8 cellular contexts compared by ENCODE assay signal in the genomic region with DNA sequence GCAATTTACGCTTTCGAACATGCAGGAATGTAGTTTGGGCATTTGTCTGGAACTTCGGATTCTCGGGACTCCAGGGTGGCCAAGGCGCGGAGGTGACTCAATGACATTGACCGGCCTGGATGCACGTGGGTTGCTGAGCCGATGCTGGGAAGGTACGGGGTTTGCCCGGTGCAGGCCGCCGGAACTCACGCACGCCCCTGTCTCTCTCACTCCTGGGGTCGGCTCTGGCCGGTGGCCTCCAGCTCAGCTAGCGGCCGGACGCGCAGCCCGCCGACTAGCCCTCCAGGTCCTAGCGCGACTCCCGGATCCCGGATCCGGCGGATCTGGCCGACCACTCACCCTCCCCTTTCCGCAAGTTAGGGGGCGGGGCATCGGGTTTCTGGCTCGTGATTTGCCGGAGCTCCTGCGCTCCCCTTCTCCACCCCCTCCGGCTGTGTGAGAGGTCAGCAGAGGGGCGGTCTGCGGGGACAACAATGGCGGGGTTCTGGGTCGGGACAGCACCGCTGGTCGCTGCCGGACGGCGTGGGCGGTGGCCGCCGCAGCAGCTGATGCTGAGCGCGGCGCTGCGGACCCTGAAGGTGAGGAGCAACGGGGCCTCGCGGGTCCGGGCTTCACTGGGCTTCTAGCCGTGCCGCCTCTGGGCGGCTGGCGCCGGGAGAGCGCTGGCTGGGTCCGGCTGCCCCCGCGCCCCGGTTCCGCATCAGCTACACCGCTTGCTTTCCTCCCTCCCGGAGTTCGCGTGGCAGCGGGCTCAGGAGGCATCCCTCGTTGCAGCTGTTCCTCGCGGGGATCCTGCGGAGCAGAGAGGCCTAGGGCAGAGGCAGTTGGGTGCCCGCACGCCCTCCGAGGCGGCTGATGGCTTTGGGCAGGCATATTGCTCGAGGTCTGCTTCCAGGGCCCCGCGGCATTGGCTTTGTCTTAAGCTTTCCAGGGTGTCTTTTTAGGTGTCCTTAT. TPM values are rescaled to one million over a fixed set of nuclear protein-coding genes. Genes with fewer than 3 reads are reported as not detected.
A peak's percentile ranks its signal among the peaks of the same experiment; 100 is the strongest.
DNase-seq lines count a peak whose midpoint lies in the region; ATAC-seq and TF ChIP-seq lines count a peak whose summit lies in the region.

A gene with protein sequence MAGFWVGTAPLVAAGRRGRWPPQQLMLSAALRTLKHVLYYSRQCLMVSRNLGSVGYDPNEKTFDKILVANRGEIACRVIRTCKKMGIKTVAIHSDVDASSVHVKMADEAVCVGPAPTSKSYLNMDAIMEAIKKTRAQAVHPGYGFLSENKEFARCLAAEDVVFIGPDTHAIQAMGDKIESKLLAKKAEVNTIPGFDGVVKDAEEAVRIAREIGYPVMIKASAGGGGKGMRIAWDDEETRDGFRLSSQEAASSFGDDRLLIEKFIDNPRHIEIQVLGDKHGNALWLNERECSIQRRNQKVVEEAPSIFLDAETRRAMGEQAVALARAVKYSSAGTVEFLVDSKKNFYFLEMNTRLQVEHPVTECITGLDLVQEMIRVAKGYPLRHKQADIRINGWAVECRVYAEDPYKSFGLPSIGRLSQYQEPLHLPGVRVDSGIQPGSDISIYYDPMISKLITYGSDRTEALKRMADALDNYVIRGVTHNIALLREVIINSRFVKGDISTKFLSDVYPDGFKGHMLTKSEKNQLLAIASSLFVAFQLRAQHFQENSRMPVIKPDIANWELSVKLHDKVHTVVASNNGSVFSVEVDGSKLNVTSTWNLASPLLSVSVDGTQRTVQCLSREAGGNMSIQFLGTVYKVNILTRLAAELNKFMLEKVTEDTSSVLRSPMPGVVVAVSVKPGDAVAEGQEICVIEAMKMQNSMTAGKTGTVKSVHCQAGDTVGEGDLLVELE (plus strand): TSS at position 446 of the 954 bp plus-strand sequence. CDS start 28 bp downstream, at position 474.

- H3K9me3 Mint-ChIP-seq in activated CD8-positive, alpha-beta T cell treated with anti-CD3 and anti-CD28 coated beads for 36 hours = no peaks in the 10 kb centered on the region

- peaks cover 7% of the 10 kb centered on the region for H3K4me1 ChIP-seq in ectodermal cell (ENCODE audit: control insufficient read depth, insufficient read depth, low read length)

- no peak for TF ChIP-seq CTCF in activated CD8-positive, alpha-beta T cell treated with anti-CD3 and anti-CD28 coated beads for 36 hours (IDR thresholded peaks at IDR 0.05)
- TF ChIP-seq CTCF in lower leg skin (IDR thresholded peaks at IDR 0.05) = no peak

- 0 to 1% methylated on average over 84 of the region's 84 CpGs for WGBS in ectodermal cell, 2 experiments
- 1% methylated on average over 51 to 84 of the region's 84 CpGs for WGBS in lower leg skin, 2 donors

- peak within 1 kb of the TSS; percentile 70 for H3K4me3 ChIP-seq in ectodermal cell (ENCODE audit: insufficient read depth, low read depth, low read length)
- H3K4me3 ChIP-seq in lower leg skin (ENCODE audit: low read depth, poor library complexity, severe bottlenecking) = peak within 1 kb of the TSS; percentile 81

- no peaks in the 10 kb centered on the region for H3K9me3 ChIP-seq in ectodermal cell (ENCODE audit: control insufficient read depth, low read length)

- TF ChIP-seq POLR2A in lower leg skin (IDR thresholded peaks at IDR 0.05) = no peak

- CTCF ChIA-PET in activated CD8-positive, alpha-beta T cell treated with anti-CD3 and anti-CD28 coated beads for 36 hours (lab: Charles Lee) = interaction anchor here (1.7 to 3.5 kb wide), 3 partner anchors 137 to 433 kb away, joined by 5 to 15 read pairs (median 5); no protein-coding TSS in a partner anchor

- peak within 1 kb of the TSS; percentile 86 for H3K4me3 Mint-ChIP-seq in activated CD8-positive, alpha-beta T cell treated with anti-CD3 and anti-CD28 coated beads for 36 hours

- no peaks in the 10 kb centered on the region for H3K36me3 ChIP-seq in ectodermal cell (ENCODE audit: control insufficient read depth, insufficient read depth, low read length)

- intact Hi-C loops in activated CD8-positive, alpha-beta T cell treated with anti-CD3 and anti-CD28 coated beads for 36 hours (cut with micrococcal nuclease) = no loop called here
- intact Hi-C loops in lower leg skin (cut with DNase I; ENCODE audit: low total_unique reads) = no loop called here

- H3K27ac Mint-ChIP-seq in activated CD8-positive, alpha-beta T cell treated with anti-CD3 and anti-CD28 coated beads for 36 hours = peak within 1 kb of the TSS; percentile 86

- peak; percentile 69 to 96 (median 92) for DNase-seq in C1 segment of cervical spinal cord (lab: John Stamatoyannopoulos, UW)
- DNase-seq in NCI-H82 (lab: John Stamatoyannopoulos, UW) = peak; percentile 98
- peak; percentile 88 for DNase-seq in activated CD8-positive, alpha-beta T cell treated with anti-CD3 and anti-CD28 coated beads for 36 hours
- DNase-seq in lower leg skin (ENCODE audit: low spot score in 2 of 2) = peak; percentile 92 to 98
- DNase-seq in stimulated activated CD4-positive, alpha-beta T cell treated with anti-CD3 and anti-CD28 coated beads, Interleukin-4, amount 100 ng/mL, for 4 hours = peak; percentile 71 to 79

- ATAC-seq in GM19324 (IDR thresholded peaks at IDR 0.05; ENCODE audit: low FRiP score, unreplicated experiment) = peak; percentile 99
- peak; percentile 98 for ATAC-seq in HG03460 (IDR thresholded peaks at IDR 0.05; ENCODE audit: unreplicated experiment)
- peak; percentile 91 for ATAC-seq in activated CD8-positive, alpha-beta T cell treated with anti-CD3 and anti-CD28 coated beads for 36 hours

- H3K4me1 Mint-ChIP-seq in activated CD8-positive, alpha-beta T cell treated with anti-CD3 and anti-CD28 coated beads for 36 hours (ENCODE audit: low read depth) = peaks cover 17% of the 10 kb centered on the region

- H3K27me3 ChIP-seq in ectodermal cell (ENCODE audit: control insufficient read depth, insufficient read depth, low read length, poor library complexity, severe bottlenecking) = no peaks in the 10 kb centered on the region

- H3K36me3 Mint-ChIP-seq in activated CD8-positive, alpha-beta T cell treated with anti-CD3 and anti-CD28 coated beads for 36 hours (ENCODE audit: low read depth) = peaks cover 2% of the 10 kb centered on the region

- H3K27ac ChIP-seq in ectodermal cell (ENCODE audit: insufficient read depth, low read depth, low read length, poor library complexity, severe bottlenecking) = peak within 1 kb of the TSS; percentile 61

- H3K27me3 Mint-ChIP-seq in activated CD8-positive, alpha-beta T cell treated with anti-CD3 and anti-CD28 coated beads for 36 hours = no peaks in the 10 kb centered on the region

- POLR2A ChIA-PET in activated CD8-positive, alpha-beta T cell treated with anti-CD3 and anti-CD28 coated beads for 36 hours (lab: Charles Lee) = no interaction called here

RNA-seq across cellular contexts. Expression of the gene that starts here (rescaled TPM):
- total RNA-seq in activated CD8-positive, alpha-beta T cell treated with anti-CD3 and anti-CD28 coated beads for 36 hours = 1 to 10 TPM; 8.4 to 9.2 TPM
- polyA plus RNA-seq in ectodermal cell (2013, experiment 1 of 4) = 36.3 TPM
- 42.0 TPM for polyA plus RNA-seq in ectodermal cell (2013, experiment 2 of 4)
- polyA plus RNA-seq in ectodermal cell (2013, experiment 3 of 4) = 44.1 TPM
- polyA plus RNA-seq in ectodermal cell (2013, experiment 4 of 4) = 46.6 TPM
- total RNA-seq in lower leg skin = 10 to 100 TPM; 24.3 to 34.2 (median 26.2) TPM

Comparison
In these comparisons a context has a peak if more than half of its experiments do, and no peak if none do; other contexts are left out.
1. Peak in every context shown above with its lines: DNase-seq, ATAC-seq, H3K4me3 ChIP-seq and H3K27ac ChIP-seq.